Comparison of ENCODE assay signal across 13 cellular contexts in genomic region chr2:156672569-156673270, GRCh38.
"Had no signal": no experiment of that assay in that cellular context is flagged by ENCODE, and none has a peak within 500 bp of the region (broad histone marks: within the 10 kb centered on the region; RNA-seq: fewer than 3 reads in every experiment).

No MANE protein-coding gene starts in this region.

- DNase-seq: activated CD4-positive, alpha-beta T cell treated with anti-CD3 and anti-CD28 coated beads, Interleukin-2, amount 50 U/mL, for 48 hours; activated naive CD4-positive, alpha-beta T cell treated with Interleukin-2 at 50 U/mL for 16 hours; esophagus squamous epithelium; foreskin fibroblast; lower lobe of right lung; naive B cell; pancreas; sigmoid colon; T-cell; T1000 had no signal

- FAIRE-seq: astrocyte, pancreas had no signal

- H3K4me1 ChIP-seq: esophagus squamous epithelium, lower lobe of right lung, sigmoid colon had no signal

- H3K4me3 ChIP-seq: esophagus squamous epithelium, lower lobe of right lung, pancreas, sigmoid colon had no signal

- H3K4me3 Mint-ChIP-seq: activated T-helper 17 cell treated with anti-CD3 and anti-CD28 coated beads, Interleukin-2, amount 50 U/mL, for 72 hours; naive B cell; stimulated activated memory B cell treated with anti-CD40 and anti-IgM and Interleukin-4, amounts not matched to agents 10 μg/mL and 1 μg/mL and 100 μg/mL, for 72 hours; T-cell had no signal

- H3K27ac Mint-ChIP-seq: activated T-helper 17 cell treated with anti-CD3 and anti-CD28 coated beads, Interleukin-2, amount 50 U/mL, for 72 hours; naive B cell; stimulated activated memory B cell treated with anti-CD40 and anti-IgM and Interleukin-4, amounts not matched to agents 10 μg/mL and 1 μg/mL and 100 μg/mL, for 72 hours; T-cell had no signal

- H3K27ac ChIP-seq: esophagus squamous epithelium, lower lobe of right lung, pancreas, sigmoid colon had no signal

- H3K27me3 ChIP-seq: esophagus squamous epithelium, pancreas, sigmoid colon had no signal

- H3K9me3 ChIP-seq: lower lobe of right lung, pancreas had no signal

- H3K36me3 Mint-ChIP-seq: naive B cell; stimulated activated memory B cell treated with anti-CD40 and anti-IgM and Interleukin-4, amounts not matched to agents 10 μg/mL and 1 μg/mL and 100 μg/mL, for 72 hours; T-cell had no signal

- H3K4me1 Mint-ChIP-seq: activated T-helper 17 cell treated with anti-CD3 and anti-CD28 coated beads, Interleukin-2, amount 50 U/mL, for 72 hours; naive B cell; stimulated activated memory B cell treated with anti-CD40 and anti-IgM and Interleukin-4, amounts not matched to agents 10 μg/mL and 1 μg/mL and 100 μg/mL, for 72 hours; T-cell had no signal

- H3K36me3 ChIP-seq: esophagus squamous epithelium, lower lobe of right lung, pancreas, sigmoid colon had no signal
